In the genomic region with DNA sequence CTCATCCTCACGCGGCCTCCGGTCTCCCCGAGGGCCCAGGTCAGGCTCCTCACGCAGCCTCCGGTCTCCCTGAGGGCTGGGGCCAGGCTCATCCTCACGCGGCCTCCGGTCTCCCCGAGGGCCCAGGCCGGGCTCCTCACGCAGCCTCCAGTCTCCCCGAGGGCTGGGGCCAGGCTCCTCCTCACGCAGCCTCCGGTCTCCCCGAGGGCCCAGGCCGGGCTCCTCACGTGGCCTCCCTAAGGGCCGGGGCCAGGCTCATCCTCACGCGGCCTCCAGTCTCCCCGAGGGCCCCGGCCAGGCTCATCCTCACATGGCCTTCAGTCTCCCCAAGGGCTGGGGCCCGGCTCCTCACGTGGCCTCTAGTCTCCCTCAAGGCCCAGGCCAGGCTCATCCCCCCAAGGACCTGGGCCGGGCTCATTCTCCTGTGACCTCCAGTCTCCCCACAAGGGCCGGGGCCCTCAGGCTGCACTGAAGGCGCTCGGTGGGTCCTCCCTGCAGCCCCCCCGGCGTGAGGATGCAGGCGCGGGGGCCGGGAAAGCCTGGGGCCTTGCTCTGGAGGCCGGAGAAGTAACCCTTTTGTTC, we compare ENCODE assay signal across 20 cellular contexts. TPM values are rescaled to one million over a fixed set of nuclear protein-coding genes. Genes with fewer than 3 reads are reported as not detected.
"Had no signal": no experiment of that assay in that cellular context is flagged by ENCODE, and none has a peak within 500 bp of the region (broad histone marks: within the 10 kb centered on the region; RNA-seq: fewer than 3 reads in every experiment).

No MANE protein-coding gene starts in this region.

- DNase-seq: IMR-90, Karpas-422, KG1, MG63, NCI-H1092, NCI-H1105 treated with DMSO at 0.1 percent for 48 hours, NCI-H1417 treated with DMSO at 0.1 percent for 48 hours, NCI-H187, NCI-H2029, NCI-H2081 treated with DMSO at 0.1 percent for 48 hours, NCI-H226, NCI-H446, NCI-H510A, NCI-H774, RPMI8226, SHP77, SK-N-SH had no signal

- H3K4me3 ChIP-seq: MG63 had no signal

- H3K9me3 ChIP-seq: MG63, SK-N-SH had no signal

- ATAC-seq: HepG2 had no signal

- H3K9ac ChIP-seq: SK-N-SH had no signal

- H3K4me2 ChIP-seq: SK-N-SH had no signal

- H3K27me3 ChIP-seq: MG63 had no signal

RNA-seq across cellular contexts. Expression of a gene that starts 51.2 kb away (rescaled TPM):
- total RNA-seq: HepG2, HT1080, IMR-90, SK-MEL-5 had no signal
- polyA plus RNA-seq: HepG2, IMR-90, SK-N-SH had no signal
